Comparison of ENCODE assay signal across 1 cellular context in genomic region chr12:1732914-1733313, GRCh38.
A peak's percentile ranks its signal among the peaks of the same experiment; 100 is the strongest.
TF ChIP-seq lines count a peak whose summit lies in the region.

No MANE protein-coding gene starts in this region.

TF ChIP-seq in HepG2, 621 proteins besides CTCF, POLR2A, EP300 and RAD21 (continued from another document and continues in another):
- TF ChIP-seq NR2F6 (IDR thresholded peaks at IDR 0.05) (peak; percentile 39; the same call in 1 of the 2 replicates), NR2F6 (CRISPR knock-in tag; IDR thresholded peaks at IDR 0.05) (no peak), TSC22D2 (CRISPR knock-in tag; IDR thresholded peaks at IDR 0.05; ENCODE audit: borderline replicate concordance) (no peak), SOX6 (IDR thresholded peaks at IDR 0.05) (no peak), SOX6 (CRISPR knock-in tag; IDR thresholded peaks at IDR 0.05) (peak; percentile 77; the same call in 1 of the 2 replicates), NCOA2 (CRISPR knock-in tag; IDR thresholded peaks at IDR 0.05) (peak; percentile 84), SOX13 (IDR thresholded peaks at IDR 0.05) (no peak; the same call in 1 of the 2 replicates), SOX13 (CRISPR knock-in tag; conservative IDR thresholded peaks at IDR 0.05 in 1 of 2, IDR thresholded peaks at IDR 0.05 in 1 of 2) (peak in 1 of 2 experiments; percentile 92; a peak in 2 of 4 replicates), GATA4 (IDR thresholded peaks at IDR 0.05; ENCODE audit: borderline replicate concordance, low read depth) (peak; percentile 60; the same call in 1 of the 2 replicates), RERE (CRISPR knock-in tag; IDR thresholded peaks at IDR 0.05; ENCODE audit: low read depth) (0 out of 2 replicates have a peak, but pooled peaks have one; percentile 17), NFIC (IDR thresholded peaks at IDR 0.05; ENCODE audit: low read length) (peak; percentile 69), RXRA (CRISPR knock-in tag; IDR thresholded peaks at IDR 0.05) (no peak), ZNF484 (CRISPR knock-in tag; IDR thresholded peaks at IDR 0.05; ENCODE audit: borderline replicate concordance, low read depth) (no peak), HNF4A (CRISPR knock-in tag; IDR thresholded peaks at IDR 0.05) (peak; percentile 32; the same call in 1 of the 2 replicates), FOXJ3 (CRISPR knock-in tag; IDR thresholded peaks at IDR 0.05; ENCODE audit: borderline replicate concordance) (peak; percentile 67; the same call in 1 of the 2 replicates), KDM1A (CRISPR knock-in tag; IDR thresholded peaks at IDR 0.05) (no peak), PAXIP1 (CRISPR knock-in tag; conservative IDR thresholded peaks at IDR 0.05) (peak; percentile 34; the same call in 1 of the 2 replicates), TCF7L2 (IDR thresholded peaks at IDR 0.05; ENCODE audit: low read depth, low read length) (peak; percentile 78), ATF1 (CRISPR knock-in tag; IDR thresholded peaks at IDR 0.05) (0 out of 2 replicates have a peak, but pooled peaks have one; percentile 18), ZNF891 (CRISPR knock-in tag; IDR thresholded peaks at IDR 0.05) (no peak), HMG20A (CRISPR knock-in tag; IDR thresholded peaks at IDR 0.05; ENCODE audit: borderline replicate concordance) (peak; percentile 65; the same call in 1 of the 2 replicates), BCL6 (CRISPR knock-in tag; IDR thresholded peaks at IDR 0.05) (peak; percentile 85), GATAD2A (CRISPR knock-in tag; IDR thresholded peaks at IDR 0.05) (peak; percentile 20; the same call in 1 of the 2 replicates), ZNF503 (CRISPR knock-in tag; IDR thresholded peaks at IDR 0.05) (peak; percentile 56; the same call in 1 of the 2 replicates), NCOR1 (IDR thresholded peaks at IDR 0.05; ENCODE audit: borderline replicate concordance, low read length) (peak; percentile 43; the same call in 1 of the 2 replicates), HNF1A (IDR thresholded peaks at IDR 0.05; ENCODE audit: low read depth) (0 out of 2 replicates have a peak, but pooled peaks have one; percentile 30), HNF1A (CRISPR knock-in tag; IDR thresholded peaks at IDR 0.05; ENCODE audit: borderline replicate concordance) (peak; percentile 50; the same call in 1 of the 2 replicates), TCF7 (IDR thresholded peaks at IDR 0.05; ENCODE audit: low read depth) (peak; percentile 78), ZNF362 (CRISPR knock-in tag; IDR thresholded peaks at IDR 0.05; ENCODE audit: borderline replicate concordance) (peak; percentile 71; the same call in 1 of the 2 replicates), ARID5B (CRISPR knock-in tag; IDR thresholded peaks at IDR 0.05) (peak; percentile 71; the same call in 1 of the 2 replicates), NR0B2 (CRISPR knock-in tag; IDR thresholded peaks at IDR 0.05) (no peak), CEBPG (CRISPR knock-in tag; IDR thresholded peaks at IDR 0.05) (peak; percentile 52), FOXP4 (CRISPR knock-in tag; IDR thresholded peaks at IDR 0.05) (peak; percentile 51; the same call in 1 of the 2 replicates)
